Comparison of ENCODE assay signal across 14 cellular contexts in genomic region chr11:126511475-126512115, GRCh38.
DNase-seq lines count a peak whose midpoint lies in the region; ATAC-seq, FAIRE-seq and TF ChIP-seq lines count a peak whose summit lies in the region.
"Had no signal": no experiment of that assay in that cellular context is flagged by ENCODE, and none has a peak within 500 bp of the region (broad histone marks: within the 10 kb centered on the region; RNA-seq: fewer than 3 reads in every experiment).

No MANE protein-coding gene starts in this region.

- DNase-seq in astrocyte (ENCODE audit: low read depth) (no peak), neural crest cell (ENCODE audit: low read depth, low spot score) (no peak), sigmoid colon (peak; percentile 47), nephron progenitor cell (no peak)
- DNase-seq in activated CD4-positive, alpha-beta memory T cell treated with anti-CD3 and anti-CD28 coated beads for 36 hours, result no peak
- no peak for DNase-seq in activated CD8-positive, alpha-beta memory T cell treated with anti-CD3 and anti-CD28 coated beads, Interleukin-2, amount 10 ng/mL, durations not matched to agents 7 days and 5 days
- DNase-seq: BE2C; Calu3; CD4-positive, CD25-positive, alpha-beta regulatory T cell; DMS 273 treated with DMSO at 0.1 percent for 48 hours had no signal

- peaks cover 5 to 13% (median 8%) of the 10 kb centered on the region in 11 experiments; a peak in 21 of 22 replicates for H3K9me3 ChIP-seq in BLaER1 treated with 17β-estradiol and CSF1 and Interleukin-3, amounts not matched to agents 10 nM and 100 nM (replicated peaks in 1 of 11)
- no peaks in the 10 kb centered on the region for H3K9me3 ChIP-seq in astrocyte (ENCODE audit: insufficient read depth, low read depth, low read length)
- H3K9me3 ChIP-seq in sigmoid colon, result peaks cover 0 to 5% (median 0%) of the 10 kb centered on the region in 4 donors
- H3K9me3 ChIP-seq: BE2C had no signal

- H3K36me3 Mint-ChIP-seq in astrocyte (ENCODE audit: low read depth, unreplicated experiment) (peaks cover 3% of the 10 kb centered on the region), neural crest cell (ENCODE audit: low read depth) (no peaks in the 10 kb centered on the region), nephron progenitor cell (ENCODE audit: low read depth) (no peaks in the 10 kb centered on the region)
- H3K36me3 Mint-ChIP-seq in activated CD4-positive, alpha-beta memory T cell treated with anti-CD3 and anti-CD28 coated beads for 36 hours, result no peaks in the 10 kb centered on the region
- no peaks in the 10 kb centered on the region for H3K36me3 Mint-ChIP-seq in activated CD8-positive, alpha-beta memory T cell treated with anti-CD3 and anti-CD28 coated beads, Interleukin-2, amount 10 ng/mL, durations not matched to agents 7 days and 5 days
- H3K36me3 Mint-ChIP-seq: CD4-positive, CD25-positive, alpha-beta regulatory T cell had no signal

- H3K9ac ChIP-seq in BLaER1 treated with 17β-estradiol and CSF1 and Interleukin-3, amounts not matched to agents 10 nM and 100 nM, result peak overlapping the region in 3 of 11 experiments; percentile 4 to 44 (median 18); a peak in 2 of 22 replicates
- no peak overlapping the region for H3K9ac ChIP-seq in astrocyte (ENCODE audit: low read length)

- H4K20me1 ChIP-seq in BLaER1 treated with 17β-estradiol and CSF1 and Interleukin-3, amounts not matched to agents 10 nM and 100 nM, result no peaks in the 10 kb centered on the region
- no peaks in the 10 kb centered on the region for H4K20me1 ChIP-seq in astrocyte (ENCODE audit: insufficient read depth, low read length)

- no peak for FAIRE-seq in astrocyte (lab: Jason Lieb, UNC)
- FAIRE-seq: A549, H54 had no signal

- no peak for TF ChIP-seq EP300 in sigmoid colon (IDR thresholded peaks at IDR 0.05)

- H3K27me3 Mint-ChIP-seq in astrocyte (ENCODE audit: low read depth, unreplicated experiment), result peaks cover 77% of the 10 kb centered on the region
- H3K27me3 Mint-ChIP-seq in neural crest cell (ENCODE audit: low read depth), result peaks cover 17% of the 10 kb centered on the region
- peaks cover 19% of the 10 kb centered on the region for H3K27me3 Mint-ChIP-seq in nephron progenitor cell (ENCODE audit: low read depth, poor library complexity)
- H3K27me3 Mint-ChIP-seq in activated CD4-positive, alpha-beta memory T cell treated with anti-CD3 and anti-CD28 coated beads for 36 hours, result peaks cover 22% of the 10 kb centered on the region
- H3K27me3 Mint-ChIP-seq in activated CD8-positive, alpha-beta memory T cell treated with anti-CD3 and anti-CD28 coated beads, Interleukin-2, amount 10 ng/mL, durations not matched to agents 7 days and 5 days, result peaks cover 6% of the 10 kb centered on the region

- peak overlapping the region in 1 of 11 experiments; percentile 23; a peak in 1 of 22 replicates for H3K27ac ChIP-seq in BLaER1 treated with 17β-estradiol and CSF1 and Interleukin-3, amounts not matched to agents 10 nM and 100 nM
- H3K27ac ChIP-seq in astrocyte (ENCODE audit: low read depth, low read length) (no peak overlapping the region), sigmoid colon (no peak overlapping the region)
- H3K27ac ChIP-seq: A549 had no signal

- POLR2A ChIA-PET in activated CD4-positive, alpha-beta memory T cell treated with anti-CD3 and anti-CD28 coated beads for 36 hours (lab: Charles Lee), result no interaction called here

- no peaks in the 10 kb centered on the region for H3K36me3 ChIP-seq in BLaER1 treated with 17β-estradiol and CSF1 and Interleukin-3, amounts not matched to agents 10 nM and 100 nM
- no peaks in the 10 kb centered on the region for H3K36me3 ChIP-seq in astrocyte (ENCODE audit: insufficient read depth, low read length)
- no peaks in the 10 kb centered on the region for H3K36me3 ChIP-seq in sigmoid colon
- H3K36me3 ChIP-seq: BE2C had no signal

- no peak for ATAC-seq in activated CD8-positive, alpha-beta memory T cell treated with anti-CD3 and anti-CD28 coated beads, Interleukin-2, amount 10 ng/mL, durations not matched to agents 7 days and 5 days
- ATAC-seq: A549, HCT116 had no signal

- H3K4me1 Mint-ChIP-seq in astrocyte (ENCODE audit: low read depth, unreplicated experiment) (no peaks in the 10 kb centered on the region), neural crest cell (peaks cover 4% of the 10 kb centered on the region), nephron progenitor cell (peaks cover 18% of the 10 kb centered on the region)
- H3K4me1 Mint-ChIP-seq in activated CD4-positive, alpha-beta memory T cell treated with anti-CD3 and anti-CD28 coated beads for 36 hours (ENCODE audit: low read depth), result no peaks in the 10 kb centered on the region
- H3K4me1 Mint-ChIP-seq in activated CD8-positive, alpha-beta memory T cell treated with anti-CD3 and anti-CD28 coated beads, Interleukin-2, amount 10 ng/mL, durations not matched to agents 7 days and 5 days, result no peaks in the 10 kb centered on the region
- H3K4me1 Mint-ChIP-seq: CD4-positive, CD25-positive, alpha-beta regulatory T cell had no signal

- H2AFZ ChIP-seq in astrocyte (ENCODE audit: low read depth, low read length), result no peak overlapping the region

- no peak for TF ChIP-seq CTCF in astrocyte (IDR thresholded peaks at IDR 0.05; ENCODE audit: insufficient read depth, low read depth, low read length)
- no peak for TF ChIP-seq CTCF in neural crest cell (conservative IDR thresholded peaks at IDR 0.05)
- TF ChIP-seq CTCF in sigmoid colon (IDR thresholded peaks at IDR 0.05), result no peak
- no peak for TF ChIP-seq CTCF in nephron progenitor cell (IDR thresholded peaks at IDR 0.05)

- H3K4me3 ChIP-seq in BLaER1 treated with 17β-estradiol and CSF1 and Interleukin-3, amounts not matched to agents 10 nM and 100 nM, result no peak overlapping the region
- H3K4me3 ChIP-seq in astrocyte (ENCODE audit: insufficient read depth, low read depth, low read length), result no peak overlapping the region
- H3K4me3 ChIP-seq in sigmoid colon, result no peak overlapping the region
- H3K4me3 ChIP-seq: A549 had no signal

- no peak overlapping the region for H3K4me3 Mint-ChIP-seq in astrocyte (ENCODE audit: unreplicated experiment)
- no peak overlapping the region for H3K4me3 Mint-ChIP-seq in neural crest cell
- H3K4me3 Mint-ChIP-seq in nephron progenitor cell, result no peak overlapping the region
- H3K4me3 Mint-ChIP-seq in activated CD4-positive, alpha-beta memory T cell treated with anti-CD3 and anti-CD28 coated beads for 36 hours, result no peak overlapping the region
- no peak overlapping the region for H3K4me3 Mint-ChIP-seq in activated CD8-positive, alpha-beta memory T cell treated with anti-CD3 and anti-CD28 coated beads, Interleukin-2, amount 10 ng/mL, durations not matched to agents 7 days and 5 days
- H3K4me3 Mint-ChIP-seq: CD4-positive, CD25-positive, alpha-beta regulatory T cell had no signal

- H3K27me3 ChIP-seq in BLaER1 treated with 17β-estradiol and CSF1 and Interleukin-3, amounts not matched to agents 10 nM and 100 nM, result no peaks in the 10 kb centered on the region
- H3K27me3 ChIP-seq in astrocyte (ENCODE audit: insufficient read depth, low read length) (peaks cover 2% of the 10 kb centered on the region), sigmoid colon (peaks cover 0 to 3% (median 2%) of the 10 kb centered on the region in 3 donors)
- H3K27me3 ChIP-seq: BE2C had no signal

- intact Hi-C loops in sigmoid colon (cut with DNase I), result no loop called here
- intact Hi-C loops in activated CD4-positive, alpha-beta memory T cell treated with anti-CD3 and anti-CD28 coated beads for 36 hours (cut with micrococcal nuclease), result no loop called here

- TF ChIP-seq POLR2A in sigmoid colon (IDR thresholded peaks at IDR 0.05), result no peak

- peaks cover 6% of the 10 kb centered on the region for H3K9me3 Mint-ChIP-seq in astrocyte (ENCODE audit: unreplicated experiment)
- peaks cover 3% of the 10 kb centered on the region for H3K9me3 Mint-ChIP-seq in neural crest cell
- H3K9me3 Mint-ChIP-seq in nephron progenitor cell, result peaks cover 8% of the 10 kb centered on the region
- peaks cover 2% of the 10 kb centered on the region for H3K9me3 Mint-ChIP-seq in activated CD4-positive, alpha-beta memory T cell treated with anti-CD3 and anti-CD28 coated beads for 36 hours
- no peaks in the 10 kb centered on the region for H3K9me3 Mint-ChIP-seq in activated CD8-positive, alpha-beta memory T cell treated with anti-CD3 and anti-CD28 coated beads, Interleukin-2, amount 10 ng/mL, durations not matched to agents 7 days and 5 days (ENCODE audit: low read depth)

- peaks cover 5 to 60% (median 55%) of the 10 kb centered on the region in 10 experiments; a peak in 18 of 20 replicates for H3K4me1 ChIP-seq in BLaER1 treated with 17β-estradiol and CSF1 and Interleukin-3, amounts not matched to agents 10 nM and 100 nM
- H3K4me1 ChIP-seq in astrocyte (ENCODE audit: insufficient read depth, low read length) (no peaks in the 10 kb centered on the region), sigmoid colon (no peaks in the 10 kb centered on the region)
- H3K4me1 ChIP-seq: A549 had no signal

- H3K4me2 ChIP-seq in BLaER1 treated with 17β-estradiol and CSF1 and Interleukin-3, amounts not matched to agents 10 nM and 100 nM, result peak overlapping the region; percentile 6 to 84 (median 70); a peak in 18 of 22 replicates
- H3K4me2 ChIP-seq in astrocyte (ENCODE audit: low read length), result no peak overlapping the region
- H3K4me2 ChIP-seq: A549 had no signal

- H3K79me2 ChIP-seq in astrocyte (ENCODE audit: insufficient read depth, low read length), result no peaks in the 10 kb centered on the region

- CTCF ChIA-PET in activated CD4-positive, alpha-beta memory T cell treated with anti-CD3 and anti-CD28 coated beads for 36 hours (lab: Charles Lee), result no interaction called here
- CTCF ChIA-PET in activated CD8-positive, alpha-beta memory T cell treated with anti-CD3 and anti-CD28 coated beads, Interleukin-2, amount 10 ng/mL, durations not matched to agents 7 days and 5 days (lab: Charles Lee), result no interaction called here

- H3K27ac Mint-ChIP-seq in astrocyte (ENCODE audit: unreplicated experiment) (peak overlapping the region; percentile 50), neural crest cell (ENCODE audit: unreplicated experiment) (peak overlapping the region; percentile 38), nephron progenitor cell (no peak overlapping the region)
- no peak overlapping the region for H3K27ac Mint-ChIP-seq in activated CD4-positive, alpha-beta memory T cell treated with anti-CD3 and anti-CD28 coated beads for 36 hours
- H3K27ac Mint-ChIP-seq in activated CD8-positive, alpha-beta memory T cell treated with anti-CD3 and anti-CD28 coated beads, Interleukin-2, amount 10 ng/mL, durations not matched to agents 7 days and 5 days, result no peak overlapping the region
- H3K27ac Mint-ChIP-seq: CD4-positive, CD25-positive, alpha-beta regulatory T cell had no signal

- WGBS in sigmoid colon, 2 donors, result 69 to 81% methylated on average over 14 of the region's 14 CpGs

Comparison
In these comparisons a context has a peak if more than half of its experiments do, and no peak if none do; other contexts are left out.
1. H3K27ac Mint-ChIP-seq: peak in astrocyte (single experiment) and neural crest cell (single experiment); none in nephron progenitor cell (single experiment), activated CD4-positive, alpha-beta memory T cell treated with anti-CD3 and anti-CD28 coated beads for 36 hours (single experiment) and activated CD8-positive, alpha-beta memory T cell treated with anti-CD3 and anti-CD28 coated beads, Interleukin-2, amount 10 ng/mL, durations not matched to agents 7 days and 5 days (single experiment).